Comparison of ENCODE assay signal across 14 cellular contexts in genomic region chr21:17488620-17489019, GRCh38. TPM values are rescaled to one million over a fixed set of nuclear protein-coding genes. Genes with fewer than 3 reads are reported as not detected.
DNase-seq lines count a peak whose midpoint lies in the region; ATAC-seq and TF ChIP-seq lines count a peak whose summit lies in the region.
"Had no signal": no experiment of that assay in that cellular context is flagged by ENCODE, and none has a peak within 500 bp of the region (broad histone marks: within the 10 kb centered on the region; RNA-seq: fewer than 3 reads in every experiment).

No MANE protein-coding gene starts in this region.

- CTCF ChIA-PET in Calu3 (lab: Charles Lee) = no interaction called here

- H3K27ac ChIP-seq in caudate nucleus (ENCODE audit: low read depth, low read length) = no peak overlapping the region
- H3K27ac ChIP-seq: lower lobe of right lung, Peyer's patch had no signal

- ATAC-seq in GM18867 (IDR thresholded peaks at IDR 0.05; ENCODE audit: unreplicated experiment) (peak; percentile 91), GM21723 (IDR thresholded peaks at IDR 0.05; ENCODE audit: unreplicated experiment) (peak; percentile 90), HG03442 (IDR thresholded peaks at IDR 0.05; ENCODE audit: unreplicated experiment) (peak; percentile 92)
- ATAC-seq: lower lobe of right lung had no signal

- H3K4me3 Mint-ChIP-seq in Calu3 (ENCODE audit: low read depth, unreplicated experiment) = no peak overlapping the region
- H3K4me3 Mint-ChIP-seq: nephron progenitor cell had no signal

- TF ChIP-seq CTCF in GM06990 (IDR thresholded peaks at IDR 0.05; ENCODE audit: insufficient read depth, low read length, poor library complexity, severe bottlenecking) (no peak), Calu3 (IDR thresholded peaks at IDR 0.05; ENCODE audit: unreplicated experiment) (no peak)

- intact Hi-C loops in Calu3 (cut with micrococcal nuclease; ENCODE audit: unreplicated experiment) = no loop called here

- DNase-seq in GM06990 (ENCODE audit: extremely low read depth, insufficient read length) (peak; percentile 13), amniotic stem cell (lab: John Stamatoyannopoulos, UW) (no peak), Calu3 (no peak), caudate nucleus (lab: John Stamatoyannopoulos, UW) (no peak)
- no peak for DNase-seq in activated effector memory CD4-positive, alpha-beta T cell treated with Interleukin-2 at 50 U/mL for 16 hours
- DNase-seq: IMR-90; lower lobe of right lung; NCI-H1105 treated with DMSO at 0.1 percent for 48 hours; nephron progenitor cell; Peyer's patch; stimulated activated CD4-positive, alpha-beta T cell treated with anti-CD3 and anti-CD28 coated beads, Interleukin-2, amount 100 ng/mL, for 24 hours had no signal

- H3K27me3 Mint-ChIP-seq in Calu3 (ENCODE audit: unreplicated experiment) = no peaks in the 10 kb centered on the region

- no peaks in the 10 kb centered on the region for H3K36me3 ChIP-seq in GM06990 (ENCODE audit: control insufficient read depth, insufficient read depth, low read length)
- H3K36me3 ChIP-seq: lower lobe of right lung, Peyer's patch had no signal

- H3K27me3 ChIP-seq in GM06990 (replicated peaks; ENCODE audit: control insufficient read depth, insufficient read depth, low read length) = no peaks in the 10 kb centered on the region
- H3K27me3 ChIP-seq: Peyer's patch had no signal

- no peak overlapping the region for H3K4me3 ChIP-seq in GM06990 (replicated peaks; ENCODE audit: low read depth, low read length)
- H3K4me3 ChIP-seq: lower lobe of right lung, Peyer's patch had no signal

- peaks cover 12% of the 10 kb centered on the region for H3K4me1 Mint-ChIP-seq in Calu3 (ENCODE audit: low read depth, unreplicated experiment)
- H3K4me1 Mint-ChIP-seq: nephron progenitor cell had no signal

- no TSS peak for BruUV-seq in Calu3 (replicated peaks; lab: Mats Ljungman, UMichigan)

- no peak overlapping the region for H3K27ac Mint-ChIP-seq in Calu3 (ENCODE audit: unreplicated experiment)
- H3K27ac Mint-ChIP-seq: nephron progenitor cell had no signal

- H3K36me3 Mint-ChIP-seq in Calu3 (ENCODE audit: insufficient read depth, unreplicated experiment) = no peaks in the 10 kb centered on the region

- no peaks in the 10 kb centered on the region for H3K9me3 Mint-ChIP-seq in Calu3 (ENCODE audit: low read depth, unreplicated experiment)
- H3K9me3 Mint-ChIP-seq: nephron progenitor cell had no signal

RNA-seq across cellular contexts. Expression of gene CXADR, which starts 24.2 kb away (rescaled TPM):
- total RNA-seq in Calu3 (2022) = 51.7 and 55.1 TPM in 2 replicates
